8 cellular contexts compared by ENCODE assay signal in the genomic region with DNA sequence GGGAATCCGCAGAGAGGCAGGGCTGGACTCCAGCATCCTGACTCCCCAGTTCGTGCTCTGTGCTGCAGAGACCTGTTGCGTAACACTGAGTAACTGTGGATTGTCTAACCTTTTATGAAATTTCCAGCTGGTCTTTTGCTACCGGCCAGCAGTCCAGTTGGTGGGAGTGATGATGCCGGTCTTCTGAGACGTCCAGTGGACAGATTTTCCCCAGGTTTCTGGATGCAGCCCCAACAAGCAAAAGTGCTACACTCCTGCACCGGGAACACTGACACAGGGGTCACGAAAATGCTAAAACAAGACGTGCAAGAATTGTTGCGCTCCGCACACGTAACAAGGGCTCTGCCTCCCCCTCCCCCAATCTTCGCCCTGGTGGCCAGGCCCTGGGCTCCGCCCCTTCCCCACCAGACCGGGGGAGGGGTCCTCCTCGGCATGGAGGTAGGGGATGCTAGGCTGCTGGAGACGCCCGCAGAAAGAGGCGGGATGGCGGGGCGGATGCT. TPM values are rescaled to one million over a fixed set of nuclear protein-coding genes. Genes with fewer than 3 reads are reported as not detected.
A peak's percentile ranks its signal among the peaks of the same experiment; 100 is the strongest.
DNase-seq lines count a peak whose midpoint lies in the region; ATAC-seq lines count a peak whose summit lies in the region.

No MANE protein-coding gene starts in this region.

- H3K36me3 Mint-ChIP-seq in activated CD4-positive, alpha-beta T cell treated with anti-CD3 and anti-CD28 coated beads, Interleukin-2, amount 10 ng/mL, durations not matched to agents 7 days and 5 days (ENCODE audit: low read depth), result peaks cover 4% of the 10 kb centered on the region
- no peaks in the 10 kb centered on the region for H3K36me3 Mint-ChIP-seq in natural killer cell treated with Interleukin-12 subunit alpha and Interleukin-12 subunit beta and Interleukin-15 and Interleukin-18, amount 100 ng/mL, for 72 hours

- ATAC-seq in natural killer cell treated with Interleukin-12 subunit alpha and Interleukin-12 subunit beta and Interleukin-15 and Interleukin-18, amount 100 ng/mL, for 72 hours, result no peak
- no peak for ATAC-seq in GM21717 (IDR thresholded peaks at IDR 0.05; ENCODE audit: unreplicated experiment)

- CTCF ChIA-PET in activated CD4-positive, alpha-beta T cell treated with anti-CD3 and anti-CD28 coated beads, Interleukin-2, amount 10 ng/mL, durations not matched to agents 7 days and 5 days (lab: Charles Lee), result interaction anchor here (0.6 kb wide), 1 partner anchor 843 kb away, joined by 5 read pairs; no protein-coding TSS in a partner anchor

- peak overlapping the region; percentile 71 for H3K4me3 Mint-ChIP-seq in activated CD4-positive, alpha-beta T cell treated with anti-CD3 and anti-CD28 coated beads, Interleukin-2, amount 10 ng/mL, durations not matched to agents 7 days and 5 days
- peak overlapping the region; percentile 38 for H3K4me3 Mint-ChIP-seq in natural killer cell treated with Interleukin-12 subunit alpha and Interleukin-12 subunit beta and Interleukin-15 and Interleukin-18, amount 100 ng/mL, for 72 hours

- POLR2A ChIA-PET in activated CD4-positive, alpha-beta T cell treated with anti-CD3 and anti-CD28 coated beads, Interleukin-2, amount 10 ng/mL, durations not matched to agents 7 days and 5 days (lab: Charles Lee), result no interaction called here

- H3K9me3 Mint-ChIP-seq in activated CD4-positive, alpha-beta T cell treated with anti-CD3 and anti-CD28 coated beads, Interleukin-2, amount 10 ng/mL, durations not matched to agents 7 days and 5 days, result no peaks in the 10 kb centered on the region
- H3K9me3 Mint-ChIP-seq in natural killer cell treated with Interleukin-12 subunit alpha and Interleukin-12 subunit beta and Interleukin-15 and Interleukin-18, amount 100 ng/mL, for 72 hours, result no peaks in the 10 kb centered on the region

- no peak for DNase-seq in activated CD4-positive, alpha-beta T cell treated with anti-CD3 and anti-CD28 coated beads, Interleukin-2, amount 10 ng/mL, durations not matched to agents 7 days and 5 days
- no peak for DNase-seq in activated CD4-positive, alpha-beta T cell treated with anti-CD3 and anti-CD28 coated beads for 4 hours
- DNase-seq in SKM-1 treated with dmso at 0.1 percent for 144 hours (lab: John Stamatoyannopoulos, UW; ENCODE audit: unreplicated experiment) (peak; percentile 62), fibroblast of gingiva (ENCODE audit: low read depth) (peak; percentile 86), GM19240 (ENCODE audit: insufficient read length, low spot score) (no peak)
- no peak for DNase-seq in natural killer cell treated with Interleukin-12 subunit alpha and Interleukin-12 subunit beta and Interleukin-15 and Interleukin-18, amount 100 ng/mL, for 72 hours (ENCODE audit: low spot score)
- DNase-seq in activated CD8-positive, alpha-beta memory T cell treated with anti-CD3 and anti-CD28 coated beads for 24 hours, result no peak

- no peak overlapping the region for H3K27ac Mint-ChIP-seq in activated CD4-positive, alpha-beta T cell treated with anti-CD3 and anti-CD28 coated beads, Interleukin-2, amount 10 ng/mL, durations not matched to agents 7 days and 5 days
- no peak overlapping the region for H3K27ac Mint-ChIP-seq in natural killer cell treated with Interleukin-12 subunit alpha and Interleukin-12 subunit beta and Interleukin-15 and Interleukin-18, amount 100 ng/mL, for 72 hours

- peaks cover 22% of the 10 kb centered on the region for H3K27me3 Mint-ChIP-seq in activated CD4-positive, alpha-beta T cell treated with anti-CD3 and anti-CD28 coated beads, Interleukin-2, amount 10 ng/mL, durations not matched to agents 7 days and 5 days
- H3K27me3 Mint-ChIP-seq in natural killer cell treated with Interleukin-12 subunit alpha and Interleukin-12 subunit beta and Interleukin-15 and Interleukin-18, amount 100 ng/mL, for 72 hours, result peaks cover 16 to 23% of the 10 kb centered on the region in 2 donors

- peaks cover 9% of the 10 kb centered on the region for H3K4me1 Mint-ChIP-seq in activated CD4-positive, alpha-beta T cell treated with anti-CD3 and anti-CD28 coated beads, Interleukin-2, amount 10 ng/mL, durations not matched to agents 7 days and 5 days
- H3K4me1 Mint-ChIP-seq in natural killer cell treated with Interleukin-12 subunit alpha and Interleukin-12 subunit beta and Interleukin-15 and Interleukin-18, amount 100 ng/mL, for 72 hours (ENCODE audit: low read depth in 2 of 2), result peaks cover 5 to 19% of the 10 kb centered on the region in 2 donors

RNA-seq across cellular contexts. Expression of a gene that starts 0.7 kb away (rescaled TPM):
- 1 to 10 TPM; 4.0 TPM for total RNA-seq in activated CD4-positive, alpha-beta T cell treated with anti-CD3 and anti-CD28 coated beads, Interleukin-2, amount 10 ng/mL, durations not matched to agents 7 days and 5 days
- 1 to 10 TPM; 2.0 to 2.1 TPM for total RNA-seq in natural killer cell treated with Interleukin-12 subunit alpha and Interleukin-12 subunit beta and Interleukin-15 and Interleukin-18, amount 100 ng/mL, for 72 hours

Comparison
In these comparisons a context has a peak if more than half of its experiments do, and no peak if none do; other contexts are left out.
1. DNase-seq: peak in SKM-1 treated with dmso at 0.1 percent for 144 hours (single experiment) and fibroblast of gingiva (single experiment); none in activated CD4-positive, alpha-beta T cell treated with anti-CD3 and anti-CD28 coated beads, Interleukin-2, amount 10 ng/mL, durations not matched to agents 7 days and 5 days (single experiment), activated CD4-positive, alpha-beta T cell treated with anti-CD3 and anti-CD28 coated beads for 4 hours (0 of 2), natural killer cell treated with Interleukin-12 subunit alpha and Interleukin-12 subunit beta and Interleukin-15 and Interleukin-18, amount 100 ng/mL, for 72 hours (single experiment), GM19240 (single experiment) and activated CD8-positive, alpha-beta memory T cell treated with anti-CD3 and anti-CD28 coated beads for 24 hours (single experiment).